ENCODE assay signal across 12 cellular contexts in genomic region chr22:40190501-40190900, GRCh38. TPM values are rescaled to one million over a fixed set of nuclear protein-coding genes. Genes with fewer than 3 reads are reported as not detected.
DNase-seq lines count a peak whose midpoint lies in the region; ATAC-seq and TF ChIP-seq lines count a peak whose summit lies in the region.
"Had no signal": no experiment of that assay in that cellular context is flagged by ENCODE, and none has a peak within 500 bp of the region (broad histone marks: within the 10 kb centered on the region; RNA-seq: fewer than 3 reads in every experiment).

No MANE protein-coding gene starts in this region.

- H3K4me3 ChIP-seq in CD4-positive, CD25-positive, alpha-beta regulatory T cell (ENCODE audit: low read depth, low read length) = no peak overlapping the region
- H3K4me3 ChIP-seq in gastrocnemius medialis = no peak overlapping the region
- no peak overlapping the region for H3K4me3 ChIP-seq in MG63

- H3K4me1 ChIP-seq in CD4-positive, CD25-positive, alpha-beta regulatory T cell (ENCODE audit: control insufficient read depth, insufficient read depth, low read length, poor library complexity, severe bottlenecking) = peaks cover 33% of the 10 kb centered on the region
- peaks cover 77 to 79% of the 10 kb centered on the region in 2 donors for H3K4me1 ChIP-seq in gastrocnemius medialis

- peaks cover 50 to 88% (median 67%) of the 10 kb centered on the region in 4 donors for H3K4me1 Mint-ChIP-seq in CD4-positive, CD25-positive, alpha-beta regulatory T cell
- peaks cover 46 to 87% (median 81%) of the 10 kb centered on the region in 4 donors for H3K4me1 Mint-ChIP-seq in naive thymus-derived CD8-positive, alpha-beta T cell

- H3K27ac ChIP-seq in CD4-positive, CD25-positive, alpha-beta regulatory T cell (ENCODE audit: insufficient read depth, low read length, poor library complexity, severe bottlenecking) = no peak overlapping the region
- peak overlapping the region in 1 of 4 donors; percentile 41 for H3K27ac ChIP-seq in gastrocnemius medialis

- H3K9me3 ChIP-seq in CD4-positive, CD25-positive, alpha-beta regulatory T cell (ENCODE audit: control insufficient read depth in 2 of 2, low read length in 2 of 2) = no peaks in the 10 kb centered on the region
- H3K9me3 ChIP-seq in gastrocnemius medialis = no peaks in the 10 kb centered on the region
- H3K9me3 ChIP-seq in MG63 = no peaks in the 10 kb centered on the region

- in situ Hi-C loops in gastrocnemius medialis (cut with MboI; ENCODE audit: low sequenced_read_pairs in 4 of 4) = no loop called here

- no peak for DNase-seq in CD4-positive, CD25-positive, alpha-beta regulatory T cell
- DNase-seq in OCI-M1 (lab: John Stamatoyannopoulos, UW) (peak; percentile 96), erythroblast (lab: John Stamatoyannopoulos, UW) (peak; percentile 94 to 98), retina (no peak), gastrocnemius medialis (no peak), D341Med (ENCODE audit: low spot score) (no peak), MG63 (no peak)
- DNase-seq in naive thymus-derived CD8-positive, alpha-beta T cell = no peak
- DNase-seq: activated naive CD4-positive, alpha-beta T cell treated with anti-CD3 and anti-CD28 coated beads, Interleukin-2, amount 50 U/mL, for 16 hours; SHP77; T1000 had no signal

- TF ChIP-seq POLR2A in erythroblast (IDR thresholded peaks at IDR 0.05; ENCODE audit: low read length) (peak; percentile 77), gastrocnemius medialis (IDR thresholded peaks at IDR 0.05) (no peak)

- peak overlapping the region in 1 of 4 donors; percentile 20 for H3K4me3 Mint-ChIP-seq in CD4-positive, CD25-positive, alpha-beta regulatory T cell
- peak overlapping the region in 1 of 10 donors; percentile 13 for H3K4me3 Mint-ChIP-seq in naive thymus-derived CD8-positive, alpha-beta T cell

- no peaks in the 10 kb centered on the region for H3K27me3 Mint-ChIP-seq in CD4-positive, CD25-positive, alpha-beta regulatory T cell
- H3K27me3 Mint-ChIP-seq in naive thymus-derived CD8-positive, alpha-beta T cell = no peaks in the 10 kb centered on the region

- no peaks in the 10 kb centered on the region for H3K27me3 ChIP-seq in CD4-positive, CD25-positive, alpha-beta regulatory T cell (ENCODE audit: control insufficient read depth, insufficient read depth, low read length)
- H3K27me3 ChIP-seq in gastrocnemius medialis = no peaks in the 10 kb centered on the region
- no peaks in the 10 kb centered on the region for H3K27me3 ChIP-seq in MG63

- peaks cover 0 to 4% (median 0%) of the 10 kb centered on the region in 7 donors for H3K9me3 Mint-ChIP-seq in CD4-positive, CD25-positive, alpha-beta regulatory T cell
- H3K9me3 Mint-ChIP-seq in naive thymus-derived CD8-positive, alpha-beta T cell = no peaks in the 10 kb centered on the region

- peaks cover 24% of the 10 kb centered on the region for H3K36me3 Mint-ChIP-seq in CD4-positive, CD25-positive, alpha-beta regulatory T cell
- H3K36me3 Mint-ChIP-seq in naive thymus-derived CD8-positive, alpha-beta T cell = peaks cover 0 to 28% (median 0%) of the 10 kb centered on the region in 3 donors

- POLR2A ChIA-PET in naive thymus-derived CD8-positive, alpha-beta T cell (lab: Charles Lee) = interaction anchor here (1.0 kb wide), 1 partner anchor 8 kb away, joined by 3 read pairs; no protein-coding TSS in a partner anchor

- no peak for ATAC-seq in CD4-positive, CD25-positive, alpha-beta regulatory T cell (ENCODE audit: low read depth in 2 of 2)
- no peak for ATAC-seq in naive thymus-derived CD8-positive, alpha-beta T cell
- no peak for ATAC-seq in gastrocnemius medialis
- ATAC-seq: esophagus mucosa had no signal

- H3K27ac Mint-ChIP-seq in CD4-positive, CD25-positive, alpha-beta regulatory T cell = peak overlapping the region in 2 of 3 donors; percentile 13 to 37
- H3K27ac Mint-ChIP-seq in naive thymus-derived CD8-positive, alpha-beta T cell = peak overlapping the region in 9 of 10 donors; percentile 27 to 75 (median 66)

- intact Hi-C loops in gastrocnemius medialis (cut with DNase I; ENCODE audit: low total_unique reads) = no loop called here

- H3K36me3 ChIP-seq in CD4-positive, CD25-positive, alpha-beta regulatory T cell (ENCODE audit: control insufficient read depth, insufficient read depth, low read length) = peaks cover 2% of the 10 kb centered on the region
- H3K36me3 ChIP-seq in gastrocnemius medialis (no peaks in the 10 kb centered on the region), MG63 (no peaks in the 10 kb centered on the region; the same call in 1 of the 2 replicates)

- no peak for TF ChIP-seq CTCF in gastrocnemius medialis (IDR thresholded peaks at IDR 0.05 in 4 of 5, conservative IDR thresholded peaks at IDR 0.05 in 1 of 5)

RNA-seq across cellular contexts. Expression of gene TNRC6B, which starts 12.8 kb away (rescaled TPM):
- total RNA-seq in CD4-positive, CD25-positive, alpha-beta regulatory T cell = 144 TPM
- 10 to 100 TPM; 50.6 to 79.7 (median 65.1) TPM for polyA plus RNA-seq in CD4-positive, CD25-positive, alpha-beta regulatory T cell
- 100 to 1,000 TPM; 134 to 142 TPM for total RNA-seq in naive thymus-derived CD8-positive, alpha-beta T cell
- polyA plus RNA-seq in naive thymus-derived CD8-positive, alpha-beta T cell = 100 to 1,000 TPM in 2 of 3 donors, 10 to 100 TPM in 1; 67.3 to 116 (median 115) TPM
- total RNA-seq in gastrocnemius medialis = 10 to 100 TPM; 31.9 to 76.7 (median 57.0) TPM
- 4.2 and 5.1 TPM in 2 replicates for total RNA-seq in MG63 (2014; rRNA removed; shearing (Covaris generic); ENCODE audit: low replicate concordance)

Comparison
In these comparisons a context has a peak if more than half of its experiments do, and no peak if none do; other contexts are left out.
1. DNase-seq: peak in OCI-M1 (single experiment) and erythroblast (2 of 2); none in CD4-positive, CD25-positive, alpha-beta regulatory T cell (0 of 3), naive thymus-derived CD8-positive, alpha-beta T cell (0 of 10), retina (single experiment), gastrocnemius medialis (0 of 2), D341Med (single experiment) and MG63 (single experiment).